ENCODE assay signal across 2 cellular contexts in the genomic region with DNA sequence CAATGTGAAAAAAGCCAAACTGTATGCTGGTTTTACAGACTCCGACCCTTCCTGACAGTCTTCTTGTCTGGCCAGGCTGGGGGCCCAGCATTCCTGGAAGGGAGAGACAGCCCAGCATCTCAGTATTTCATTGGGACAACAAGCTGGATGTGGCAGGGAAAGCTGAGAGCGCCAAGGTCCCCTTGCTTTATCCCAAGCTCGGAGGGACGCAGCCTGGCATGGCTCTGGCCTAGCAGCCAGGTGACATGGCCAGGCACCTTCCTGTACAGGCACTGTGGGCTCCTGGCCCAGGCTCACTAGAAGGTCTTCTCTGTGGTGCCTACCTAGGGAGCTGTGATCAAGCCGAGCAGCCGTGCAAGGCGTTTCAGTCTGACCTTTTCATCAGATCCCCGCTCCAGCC.
TF ChIP-seq lines count a peak whose summit lies in the region.

No MANE protein-coding gene starts in this region.

TF ChIP-seq in A549, 52 proteins besides CTCF, POLR2A, EP300 and RAD21:
- no peak for TF ChIP-seq MAZ (IDR thresholded peaks at IDR 0.05; ENCODE audit: borderline replicate concordance, low read depth, low read length)
- no peak for TF ChIP-seq ESRRA (IDR thresholded peaks at IDR 0.05; ENCODE audit: borderline replicate concordance, low read length)
- TF ChIP-seq, protein P1, sequence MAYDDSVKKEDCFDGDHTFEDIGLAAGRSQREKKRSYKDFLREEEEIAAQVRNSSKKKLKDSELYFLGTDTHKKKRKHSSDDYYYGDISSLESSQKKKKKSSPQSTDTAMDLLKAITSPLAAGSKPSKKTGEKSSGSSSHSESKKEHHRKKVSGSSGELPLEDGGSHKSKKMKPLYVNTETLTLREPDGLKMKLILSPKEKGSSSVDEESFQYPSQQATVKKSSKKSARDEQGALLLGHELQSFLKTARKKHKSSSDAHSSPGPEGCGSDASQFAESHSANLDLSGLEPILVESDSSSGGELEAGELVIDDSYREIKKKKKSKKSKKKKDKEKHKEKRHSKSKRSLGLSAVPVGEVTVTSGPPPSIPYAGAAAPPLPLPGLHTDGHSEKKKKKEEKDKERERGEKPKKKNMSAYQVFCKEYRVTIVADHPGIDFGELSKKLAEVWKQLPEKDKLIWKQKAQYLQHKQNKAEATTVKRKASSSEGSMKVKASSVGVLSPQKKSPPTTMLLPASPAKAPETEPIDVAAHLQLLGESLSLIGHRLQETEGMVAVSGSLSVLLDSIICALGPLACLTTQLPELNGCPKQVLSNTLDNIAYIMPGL (CRISPR knock-in tag; IDR thresholded peaks at IDR 0.05; ENCODE audit: borderline replicate concordance), result no peak
- TF ChIP-seq RFX5 (IDR thresholded peaks at IDR 0.05), result no peak
- TF ChIP-seq ZNF302 (CRISPR knock-in tag; IDR thresholded peaks at IDR 0.05), result no peak
- TF ChIP-seq, protein P2, sequence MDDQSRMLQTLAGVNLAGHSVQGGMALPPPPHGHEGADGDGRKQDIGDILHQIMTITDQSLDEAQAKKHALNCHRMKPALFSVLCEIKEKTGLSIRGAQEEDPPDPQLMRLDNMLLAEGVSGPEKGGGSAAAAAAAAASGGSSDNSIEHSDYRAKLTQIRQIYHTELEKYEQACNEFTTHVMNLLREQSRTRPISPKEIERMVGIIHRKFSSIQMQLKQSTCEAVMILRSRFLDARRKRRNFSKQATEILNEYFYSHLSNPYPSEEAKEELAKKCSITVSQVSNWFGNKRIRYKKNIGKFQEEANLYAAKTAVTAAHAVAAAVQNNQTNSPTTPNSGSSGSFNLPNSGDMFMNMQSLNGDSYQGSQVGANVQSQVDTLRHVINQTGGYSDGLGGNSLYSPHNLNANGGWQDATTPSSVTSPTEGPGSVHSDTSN (IDR thresholded peaks at IDR 0.05), result no peak
- TF ChIP-seq, protein P3, sequence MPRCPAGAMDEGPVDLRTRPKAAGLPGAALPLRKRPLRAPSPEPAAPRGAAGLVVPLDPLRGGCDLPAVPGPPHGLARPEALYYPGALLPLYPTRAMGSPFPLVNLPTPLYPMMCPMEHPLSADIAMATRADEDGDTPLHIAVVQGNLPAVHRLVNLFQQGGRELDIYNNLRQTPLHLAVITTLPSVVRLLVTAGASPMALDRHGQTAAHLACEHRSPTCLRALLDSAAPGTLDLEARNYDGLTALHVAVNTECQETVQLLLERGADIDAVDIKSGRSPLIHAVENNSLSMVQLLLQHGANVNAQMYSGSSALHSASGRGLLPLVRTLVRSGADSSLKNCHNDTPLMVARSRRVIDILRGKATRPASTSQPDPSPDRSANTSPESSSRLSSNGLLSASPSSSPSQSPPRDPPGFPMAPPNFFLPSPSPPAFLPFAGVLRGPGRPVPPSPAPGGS (IDR thresholded peaks at IDR 0.05), result no peak
- TF ChIP-seq POLR2AphosphoS2 (conservative IDR thresholded peaks at IDR 0.05; ENCODE audit: low read length), result no peak
- TF ChIP-seq ZSCAN20 (CRISPR knock-in tag; IDR thresholded peaks at IDR 0.05), result no peak
- no peak for TF ChIP-seq FOSB (CRISPR knock-in tag; IDR thresholded peaks at IDR 0.05)
- no peak for TF ChIP-seq JUN (IDR thresholded peaks at IDR 0.05)
- TF ChIP-seq TFCP2L1 (CRISPR knock-in tag; IDR thresholded peaks at IDR 0.05), result no peak
- TF ChIP-seq KDM5A (IDR thresholded peaks at IDR 0.05), result no peak
- no peak for TF ChIP-seq CBX2 (IDR thresholded peaks at IDR 0.05; ENCODE audit: borderline replicate concordance, low read depth)
- TF ChIP-seq RCOR1 (IDR thresholded peaks at IDR 0.05; ENCODE audit: low read depth, low read length), result no peak
- TF ChIP-seq, protein P4, sequence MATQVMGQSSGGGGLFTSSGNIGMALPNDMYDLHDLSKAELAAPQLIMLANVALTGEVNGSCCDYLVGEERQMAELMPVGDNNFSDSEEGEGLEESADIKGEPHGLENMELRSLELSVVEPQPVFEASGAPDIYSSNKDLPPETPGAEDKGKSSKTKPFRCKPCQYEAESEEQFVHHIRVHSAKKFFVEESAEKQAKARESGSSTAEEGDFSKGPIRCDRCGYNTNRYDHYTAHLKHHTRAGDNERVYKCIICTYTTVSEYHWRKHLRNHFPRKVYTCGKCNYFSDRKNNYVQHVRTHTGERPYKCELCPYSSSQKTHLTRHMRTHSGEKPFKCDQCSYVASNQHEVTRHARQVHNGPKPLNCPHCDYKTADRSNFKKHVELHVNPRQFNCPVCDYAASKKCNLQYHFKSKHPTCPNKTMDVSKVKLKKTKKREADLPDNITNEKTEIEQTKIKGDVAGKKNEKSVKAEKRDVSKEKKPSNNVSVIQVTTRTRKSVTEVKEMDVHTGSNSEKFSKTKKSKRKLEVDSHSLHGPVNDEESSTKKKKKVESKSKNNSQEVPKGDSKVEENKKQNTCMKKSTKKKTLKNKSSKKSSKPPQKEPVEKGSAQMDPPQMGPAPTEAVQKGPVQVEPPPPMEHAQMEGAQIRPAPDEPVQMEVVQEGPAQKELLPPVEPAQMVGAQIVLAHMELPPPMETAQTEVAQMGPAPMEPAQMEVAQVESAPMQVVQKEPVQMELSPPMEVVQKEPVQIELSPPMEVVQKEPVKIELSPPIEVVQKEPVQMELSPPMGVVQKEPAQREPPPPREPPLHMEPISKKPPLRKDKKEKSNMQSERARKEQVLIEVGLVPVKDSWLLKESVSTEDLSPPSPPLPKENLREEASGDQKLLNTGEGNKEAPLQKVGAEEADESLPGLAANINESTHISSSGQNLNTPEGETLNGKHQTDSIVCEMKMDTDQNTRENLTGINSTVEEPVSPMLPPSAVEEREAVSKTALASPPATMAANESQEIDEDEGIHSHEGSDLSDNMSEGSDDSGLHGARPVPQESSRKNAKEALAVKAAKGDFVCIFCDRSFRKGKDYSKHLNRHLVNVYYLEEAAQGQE (IDR thresholded peaks at IDR 0.05), result no peak
- TF ChIP-seq RARB (CRISPR knock-in tag; IDR thresholded peaks at IDR 0.05), result no peak

TF ChIP-seq in H1, 55 proteins besides CTCF, POLR2A, EP300 and RAD21:
- TF ChIP-seq HDAC2 (IDR thresholded peaks at IDR 0.05; ENCODE audit: borderline replicate concordance in 1 of 2, low read depth in 2 of 2, low read length in 2 of 2), result no peak
- TF ChIP-seq, protein P5, sequence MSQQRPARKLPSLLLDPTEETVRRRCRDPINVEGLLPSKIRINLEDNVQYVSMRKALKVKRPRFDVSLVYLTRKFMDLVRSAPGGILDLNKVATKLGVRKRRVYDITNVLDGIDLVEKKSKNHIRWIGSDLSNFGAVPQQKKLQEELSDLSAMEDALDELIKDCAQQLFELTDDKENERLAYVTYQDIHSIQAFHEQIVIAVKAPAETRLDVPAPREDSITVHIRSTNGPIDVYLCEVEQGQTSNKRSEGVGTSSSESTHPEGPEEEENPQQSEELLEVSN (IDR thresholded peaks at IDR 0.05), result no peak
- TF ChIP-seq NANOG (IDR thresholded peaks at IDR 0.05; ENCODE audit: insufficient read depth, low read depth, low read length, poor library complexity, severe bottlenecking), result no peak
- TF ChIP-seq SAP30 (IDR thresholded peaks at IDR 0.05; ENCODE audit: insufficient read depth, insufficient replicate concordance, low read length), result no peak
- TF ChIP-seq HDAC6 (IDR thresholded peaks at IDR 0.05; ENCODE audit: low read depth, low read length), result no peak
- TF ChIP-seq EGR1 (IDR thresholded peaks at IDR 0.05; ENCODE audit: borderline replicate concordance, low read depth, low read length), result no peak
- TF ChIP-seq ZNF274 (IDR thresholded peaks at IDR 0.05; ENCODE audit: borderline replicate concordance, extremely low read depth, low read length), result no peak
- TF ChIP-seq RNF2 (IDR thresholded peaks at IDR 0.05; ENCODE audit: borderline replicate concordance, low read depth, low read length, missing control alignments, poor library complexity, severe bottlenecking), result no peak
- TF ChIP-seq, protein P6, sequence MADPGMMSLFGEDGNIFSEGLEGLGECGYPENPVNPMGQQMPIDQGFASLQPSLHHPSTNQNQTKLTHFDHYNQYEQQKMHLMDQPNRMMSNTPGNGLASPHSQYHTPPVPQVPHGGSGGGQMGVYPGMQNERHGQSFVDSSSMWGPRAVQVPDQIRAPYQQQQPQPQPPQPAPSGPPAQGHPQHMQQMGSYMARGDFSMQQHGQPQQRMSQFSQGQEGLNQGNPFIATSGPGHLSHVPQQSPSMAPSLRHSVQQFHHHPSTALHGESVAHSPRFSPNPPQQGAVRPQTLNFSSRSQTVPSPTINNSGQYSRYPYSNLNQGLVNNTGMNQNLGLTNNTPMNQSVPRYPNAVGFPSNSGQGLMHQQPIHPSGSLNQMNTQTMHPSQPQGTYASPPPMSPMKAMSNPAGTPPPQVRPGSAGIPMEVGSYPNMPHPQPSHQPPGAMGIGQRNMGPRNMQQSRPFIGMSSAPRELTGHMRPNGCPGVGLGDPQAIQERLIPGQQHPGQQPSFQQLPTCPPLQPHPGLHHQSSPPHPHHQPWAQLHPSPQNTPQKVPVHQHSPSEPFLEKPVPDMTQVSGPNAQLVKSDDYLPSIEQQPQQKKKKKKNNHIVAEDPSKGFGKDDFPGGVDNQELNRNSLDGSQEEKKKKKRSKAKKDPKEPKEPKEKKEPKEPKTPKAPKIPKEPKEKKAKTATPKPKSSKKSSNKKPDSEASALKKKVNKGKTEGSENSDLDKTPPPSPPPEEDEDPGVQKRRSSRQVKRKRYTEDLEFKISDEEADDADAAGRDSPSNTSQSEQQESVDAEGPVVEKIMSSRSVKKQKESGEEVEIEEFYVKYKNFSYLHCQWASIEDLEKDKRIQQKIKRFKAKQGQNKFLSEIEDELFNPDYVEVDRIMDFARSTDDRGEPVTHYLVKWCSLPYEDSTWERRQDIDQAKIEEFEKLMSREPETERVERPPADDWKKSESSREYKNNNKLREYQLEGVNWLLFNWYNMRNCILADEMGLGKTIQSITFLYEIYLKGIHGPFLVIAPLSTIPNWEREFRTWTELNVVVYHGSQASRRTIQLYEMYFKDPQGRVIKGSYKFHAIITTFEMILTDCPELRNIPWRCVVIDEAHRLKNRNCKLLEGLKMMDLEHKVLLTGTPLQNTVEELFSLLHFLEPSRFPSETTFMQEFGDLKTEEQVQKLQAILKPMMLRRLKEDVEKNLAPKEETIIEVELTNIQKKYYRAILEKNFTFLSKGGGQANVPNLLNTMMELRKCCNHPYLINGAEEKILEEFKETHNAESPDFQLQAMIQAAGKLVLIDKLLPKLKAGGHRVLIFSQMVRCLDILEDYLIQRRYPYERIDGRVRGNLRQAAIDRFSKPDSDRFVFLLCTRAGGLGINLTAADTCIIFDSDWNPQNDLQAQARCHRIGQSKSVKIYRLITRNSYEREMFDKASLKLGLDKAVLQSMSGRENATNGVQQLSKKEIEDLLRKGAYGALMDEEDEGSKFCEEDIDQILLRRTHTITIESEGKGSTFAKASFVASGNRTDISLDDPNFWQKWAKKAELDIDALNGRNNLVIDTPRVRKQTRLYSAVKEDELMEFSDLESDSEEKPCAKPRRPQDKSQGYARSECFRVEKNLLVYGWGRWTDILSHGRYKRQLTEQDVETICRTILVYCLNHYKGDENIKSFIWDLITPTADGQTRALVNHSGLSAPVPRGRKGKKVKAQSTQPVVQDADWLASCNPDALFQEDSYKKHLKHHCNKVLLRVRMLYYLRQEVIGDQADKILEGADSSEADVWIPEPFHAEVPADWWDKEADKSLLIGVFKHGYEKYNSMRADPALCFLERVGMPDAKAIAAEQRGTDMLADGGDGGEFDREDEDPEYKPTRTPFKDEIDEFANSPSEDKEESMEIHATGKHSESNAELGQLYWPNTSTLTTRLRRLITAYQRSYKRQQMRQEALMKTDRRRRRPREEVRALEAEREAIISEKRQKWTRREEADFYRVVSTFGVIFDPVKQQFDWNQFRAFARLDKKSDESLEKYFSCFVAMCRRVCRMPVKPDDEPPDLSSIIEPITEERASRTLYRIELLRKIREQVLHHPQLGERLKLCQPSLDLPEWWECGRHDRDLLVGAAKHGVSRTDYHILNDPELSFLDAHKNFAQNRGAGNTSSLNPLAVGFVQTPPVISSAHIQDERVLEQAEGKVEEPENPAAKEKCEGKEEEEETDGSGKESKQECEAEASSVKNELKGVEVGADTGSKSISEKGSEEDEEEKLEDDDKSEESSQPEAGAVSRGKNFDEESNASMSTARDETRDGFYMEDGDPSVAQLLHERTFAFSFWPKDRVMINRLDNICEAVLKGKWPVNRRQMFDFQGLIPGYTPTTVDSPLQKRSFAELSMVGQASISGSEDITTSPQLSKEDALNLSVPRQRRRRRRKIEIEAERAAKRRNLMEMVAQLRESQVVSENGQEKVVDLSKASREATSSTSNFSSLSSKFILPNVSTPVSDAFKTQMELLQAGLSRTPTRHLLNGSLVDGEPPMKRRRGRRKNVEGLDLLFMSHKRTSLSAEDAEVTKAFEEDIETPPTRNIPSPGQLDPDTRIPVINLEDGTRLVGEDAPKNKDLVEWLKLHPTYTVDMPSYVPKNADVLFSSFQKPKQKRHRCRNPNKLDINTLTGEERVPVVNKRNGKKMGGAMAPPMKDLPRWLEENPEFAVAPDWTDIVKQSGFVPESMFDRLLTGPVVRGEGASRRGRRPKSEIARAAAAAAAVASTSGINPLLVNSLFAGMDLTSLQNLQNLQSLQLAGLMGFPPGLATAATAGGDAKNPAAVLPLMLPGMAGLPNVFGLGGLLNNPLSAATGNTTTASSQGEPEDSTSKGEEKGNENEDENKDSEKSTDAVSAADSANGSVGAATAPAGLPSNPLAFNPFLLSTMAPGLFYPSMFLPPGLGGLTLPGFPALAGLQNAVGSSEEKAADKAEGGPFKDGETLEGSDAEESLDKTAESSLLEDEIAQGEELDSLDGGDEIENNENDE (IDR thresholded peaks at IDR 0.05; ENCODE audit: insufficient replicate concordance, low read length), result no peak
- TF ChIP-seq SRF (IDR thresholded peaks at IDR 0.05; ENCODE audit: low read depth, low read length), result no peak
- TF ChIP-seq TCF12 (IDR thresholded peaks at IDR 0.05; ENCODE audit: low read depth, low read length), result no peak
- TF ChIP-seq JUND (IDR thresholded peaks at IDR 0.05; ENCODE audit: low read length), result no peak
- no peak for TF ChIP-seq NRF1 (IDR thresholded peaks at IDR 0.05; ENCODE audit: low read depth, low read length)
- TF ChIP-seq TAF7 (optimal IDR thresholded peaks at IDR 0.05; ENCODE audit: borderline replicate concordance, low read depth, low read length), result no peak
- TF ChIP-seq, protein P7, sequence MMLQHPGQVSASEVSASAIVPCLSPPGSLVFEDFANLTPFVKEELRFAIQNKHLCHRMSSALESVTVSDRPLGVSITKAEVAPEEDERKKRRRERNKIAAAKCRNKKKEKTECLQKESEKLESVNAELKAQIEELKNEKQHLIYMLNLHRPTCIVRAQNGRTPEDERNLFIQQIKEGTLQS (IDR thresholded peaks at IDR 0.05; ENCODE audit: insufficient read depth, low read depth, low read length), result no peak
- no peak for TF ChIP-seq YY1 (IDR thresholded peaks at IDR 0.05; ENCODE audit: low read depth, low read length)
- TF ChIP-seq CBX8 (IDR thresholded peaks at IDR 0.05; ENCODE audit: borderline replicate concordance, low read depth, low read length), result no peak
- TF ChIP-seq SIN3A (conservative IDR thresholded peaks at IDR 0.05 in 1 of 2, IDR thresholded peaks at IDR 0.05 in 1 of 2; ENCODE audit: low read depth in 1 of 2, low read length in 2 of 2), result no peak
